In the genomic region with DNA sequence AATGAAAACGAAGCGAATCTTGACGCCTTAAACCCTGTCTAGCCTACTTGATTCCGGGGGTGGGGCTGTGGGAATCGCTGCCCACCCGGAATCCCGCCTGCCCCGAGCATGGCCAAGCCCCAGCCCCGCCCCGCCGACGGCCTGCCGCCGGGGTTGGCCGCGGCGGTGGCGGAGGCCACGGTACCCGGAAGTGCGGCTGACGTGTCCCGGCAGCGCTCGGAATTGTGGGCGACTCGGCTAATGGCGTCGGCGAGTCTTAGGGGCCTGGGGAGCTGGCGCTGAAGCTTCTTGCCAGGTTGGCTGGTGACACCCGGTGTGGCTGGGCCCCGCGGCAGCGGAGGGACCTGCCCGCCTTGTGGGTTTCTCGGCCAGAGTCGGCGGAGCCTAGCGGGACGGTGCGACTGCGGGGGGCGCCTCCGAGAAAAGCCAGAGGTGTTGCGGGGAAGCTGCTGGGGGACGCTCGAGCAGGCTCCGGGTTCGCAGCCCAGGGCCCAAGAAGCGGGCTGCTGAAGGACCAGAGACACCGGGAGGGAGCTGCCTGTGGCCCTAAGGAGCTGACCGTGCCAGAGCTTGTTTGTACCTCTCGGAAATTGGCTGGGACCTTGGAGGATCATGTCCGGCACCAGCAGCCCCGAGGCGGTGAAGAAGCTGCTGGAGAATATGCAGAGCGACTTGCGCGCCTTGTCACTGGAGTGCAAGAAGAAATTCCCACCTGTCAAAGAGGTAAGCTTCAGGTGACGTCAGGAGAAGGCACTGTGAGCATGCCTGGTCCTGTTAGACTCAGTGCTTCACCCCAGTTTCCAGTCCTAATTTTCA, we compare ENCODE assay signal across 8 cellular contexts. TPM values are rescaled to one million over a fixed set of nuclear protein-coding genes. Genes with fewer than 3 reads are reported as not detected.
DNase-seq lines count a peak whose midpoint lies in the region; ATAC-seq and TF ChIP-seq lines count a peak whose summit lies in the region.

Gene MON2, plus strand, starts transcription at position 231 of the 816 bp plus-strand sequence. Its CDS starts 382 bp downstream, at position 613.

- CTCF ChIA-PET in activated CD4-positive, alpha-beta T cell treated with anti-CD3 and anti-CD28 coated beads for 36 hours (lab: Charles Lee): interaction anchor here (0.6 to 4.5 kb wide), 7 partner anchors 10 to 330 kb away, joined by 3 to 31 read pairs (median 4); no protein-coding TSS in a partner anchor

- H3K36me3 Mint-ChIP-seq in activated CD4-positive, alpha-beta T cell treated with anti-CD3 and anti-CD28 coated beads for 36 hours (ENCODE audit: low read depth): peaks cover 8% of the 10 kb centered on the region
- H3K36me3 Mint-ChIP-seq in chondrocyte (ENCODE audit: low read depth): no peaks in the 10 kb centered on the region

- peak; percentile 86 for ATAC-seq in HG03378 (IDR thresholded peaks at IDR 0.05; ENCODE audit: unreplicated experiment)
- ATAC-seq in activated CD4-positive, alpha-beta T cell treated with anti-CD3 and anti-CD28 coated beads for 36 hours: peak; percentile 97

- DNase-seq in AML-193 (lab: John Stamatoyannopoulos, UW) (peak; percentile 69 to 79), NCI-H510A treated with DMSO at 0.1 percent for 48 hours (lab: John Stamatoyannopoulos, UW) (peak; percentile 75), chondrocyte (ENCODE audit: low spot score) (no peak), kidney tubule cell (ENCODE audit: low spot score) (peak; percentile 88)
- peak; percentile 92 for DNase-seq in activated CD4-positive, alpha-beta T cell treated with anti-CD3 and anti-CD28 coated beads for 36 hours
- DNase-seq in stimulated activated CD4-positive, alpha-beta T cell treated with anti-CD3 and anti-CD28 coated beads, Interleukin-1b, Interleukin-23, amount 100 ng/mL, for 1 hour (ENCODE audit: low read depth in 2 of 2): peak; percentile 61 to 67

- peak within 1 kb of the TSS; percentile 93 for H3K27ac Mint-ChIP-seq in activated CD4-positive, alpha-beta T cell treated with anti-CD3 and anti-CD28 coated beads for 36 hours
- H3K27ac Mint-ChIP-seq in chondrocyte (ENCODE audit: unreplicated experiment): peak within 1 kb of the TSS; percentile 93

- peaks cover 20% of the 10 kb centered on the region for H3K4me1 Mint-ChIP-seq in activated CD4-positive, alpha-beta T cell treated with anti-CD3 and anti-CD28 coated beads for 36 hours
- H3K4me1 Mint-ChIP-seq in chondrocyte (ENCODE audit: low read depth): peaks cover 28% of the 10 kb centered on the region

- POLR2A ChIA-PET in activated CD4-positive, alpha-beta T cell treated with anti-CD3 and anti-CD28 coated beads for 36 hours (lab: Charles Lee): no interaction called here

- peaks cover 4% of the 10 kb centered on the region for H3K27me3 Mint-ChIP-seq in activated CD4-positive, alpha-beta T cell treated with anti-CD3 and anti-CD28 coated beads for 36 hours
- H3K27me3 Mint-ChIP-seq in chondrocyte (ENCODE audit: low read depth): no peaks in the 10 kb centered on the region

- peak; percentile 92 for TF ChIP-seq POLR2A in GM19099 (IDR thresholded peaks at IDR 0.05; ENCODE audit: extremely low read depth, insufficient read length, low read depth)

- peak; percentile 20 for TF ChIP-seq CTCF in chondrocyte (IDR thresholded peaks at IDR 0.05)

- peak within 1 kb of the TSS; percentile 92 for H3K4me3 Mint-ChIP-seq in activated CD4-positive, alpha-beta T cell treated with anti-CD3 and anti-CD28 coated beads for 36 hours
- peak within 1 kb of the TSS; percentile 96 for H3K4me3 Mint-ChIP-seq in chondrocyte (ENCODE audit: unreplicated experiment)

- H3K9me3 Mint-ChIP-seq in activated CD4-positive, alpha-beta T cell treated with anti-CD3 and anti-CD28 coated beads for 36 hours (ENCODE audit: low read depth): peaks cover 11% of the 10 kb centered on the region
- H3K9me3 Mint-ChIP-seq in chondrocyte (ENCODE audit: low read depth): peaks cover 19% of the 10 kb centered on the region

- intact Hi-C loops in activated CD4-positive, alpha-beta T cell treated with anti-CD3 and anti-CD28 coated beads for 36 hours (cut with DNase I, micrococcal nuclease): loop anchor here (1.0 to 5.0 kb wide), 6 partner anchors 56 to 1313 kb away; partner anchors contain the start of gene USP15 (in 2 of the 2)

RNA-seq across cellular contexts. Expression of gene MON2, which starts in this region (rescaled TPM):
- total RNA-seq in activated CD4-positive, alpha-beta T cell treated with anti-CD3 and anti-CD28 coated beads for 36 hours: 10 to 100 TPM; 26.9 to 31.3 TPM
- total RNA-seq in chondrocyte: 42.6 to 73.8 TPM (median 47.2 TPM) in 3 replicates
